In genomic region chr6:43780891-43781571, GRCh38 we compare ENCODE assay signal across 22 cellular contexts.
"Had no signal": no experiment of that assay in that cellular context is flagged by ENCODE, and none has a peak within 500 bp of the region (broad histone marks: within the 10 kb centered on the region; RNA-seq: fewer than 3 reads in every experiment).

No MANE protein-coding gene starts in this region.

- ATAC-seq: activated CD8-positive, alpha-beta T cell treated with anti-CD3 and anti-CD28 coated beads for 36 hours; activated T-helper 17 cell treated with anti-CD3 and anti-CD28 coated beads, Interleukin-2, amount 50 U/mL, for 72 hours; gastroesophageal sphincter; naive thymus-derived CD8-positive, alpha-beta T cell had no signal

- H3K4me3 ChIP-seq: gastroesophageal sphincter, heart right ventricle, transverse colon, uterus had no signal

- H3K9ac ChIP-seq: parathyroid adenoma had no signal

- H3K9me3 ChIP-seq: gastroesophageal sphincter, heart right ventricle, neutrophil, transverse colon, uterus had no signal

- DNase-seq: activated CD4-positive, alpha-beta T cell treated with anti-CD3 and anti-CD28 coated beads, Interleukin-2, amount 10 ng/mL, durations not matched to agents 24 days and 14 days; activated CD8-positive, alpha-beta T cell treated with anti-CD3 and anti-CD28 coated beads for 36 hours; activated naive CD4-positive, alpha-beta T cell; activated naive CD8-positive, alpha-beta T cell treated with anti-CD3 and anti-CD28 coated beads for 36 hours; activated T-cell treated with anti-CD3 and anti-CD28 coated beads, Interleukin-2, amount 50 U/mL, for 1 hour; amniotic stem cell; central memory CD4-positive, alpha-beta T cell; erythroblast; heart right ventricle; immature natural killer cell; kidney glomerular epithelial cell; naive thymus-derived CD8-positive, alpha-beta T cell; stimulated activated CD4-positive, alpha-beta T cell treated with anti-CD3 and anti-CD28 coated beads, Interleukin-12 subunit alpha, Interleukin-12 subunit beta, amount 100 ng/mL, for 4 hours; stimulated activated CD4-positive, alpha-beta T cell treated with anti-CD3 and anti-CD28 coated beads, Interleukin-1b, Interleukin-23, amount 100 ng/mL, for 48 hours; stimulated activated CD8-positive, alpha-beta memory T cell treated with anti-CD3 and anti-CD28 coated beads, Interleukin-4, amount 100 ng/mL, for 48 hours; stimulated activated naive CD4-positive, alpha-beta T cell treated with Interleukin-2 at 50 U/mL for 16 hours; transverse colon; uterus had no signal

- H3K36me3 ChIP-seq: uterus had no signal

- H3K4me1 ChIP-seq: uterus had no signal

- H2AFZ ChIP-seq: parathyroid adenoma had no signal

- H3K4me1 Mint-ChIP-seq: activated naive CD8-positive, alpha-beta T cell treated with anti-CD3 and anti-CD28 coated beads for 36 hours; immature natural killer cell had no signal

- H3K9me3 Mint-ChIP-seq: activated CD4-positive, alpha-beta T cell treated with anti-CD3 and anti-CD28 coated beads, Interleukin-2, amount 10 ng/mL, durations not matched to agents 24 days and 14 days; activated CD8-positive, alpha-beta T cell treated with anti-CD3 and anti-CD28 coated beads for 36 hours; activated naive CD8-positive, alpha-beta T cell treated with anti-CD3 and anti-CD28 coated beads for 36 hours; activated T-helper 17 cell treated with anti-CD3 and anti-CD28 coated beads, Interleukin-2, amount 50 U/mL, for 72 hours; naive thymus-derived CD8-positive, alpha-beta T cell had no signal

- H3K27ac Mint-ChIP-seq: activated CD4-positive, alpha-beta T cell treated with anti-CD3 and anti-CD28 coated beads, Interleukin-2, amount 10 ng/mL, durations not matched to agents 24 days and 14 days; activated CD8-positive, alpha-beta T cell treated with anti-CD3 and anti-CD28 coated beads for 36 hours; activated naive CD8-positive, alpha-beta T cell treated with anti-CD3 and anti-CD28 coated beads for 36 hours; activated T-helper 17 cell treated with anti-CD3 and anti-CD28 coated beads, Interleukin-2, amount 50 U/mL, for 72 hours; immature natural killer cell had no signal

- H3K27me3 Mint-ChIP-seq: activated CD4-positive, alpha-beta T cell treated with anti-CD3 and anti-CD28 coated beads, Interleukin-2, amount 10 ng/mL, durations not matched to agents 24 days and 14 days; activated CD8-positive, alpha-beta T cell treated with anti-CD3 and anti-CD28 coated beads for 36 hours; activated naive CD8-positive, alpha-beta T cell treated with anti-CD3 and anti-CD28 coated beads for 36 hours; activated T-helper 17 cell treated with anti-CD3 and anti-CD28 coated beads, Interleukin-2, amount 50 U/mL, for 72 hours; naive thymus-derived CD8-positive, alpha-beta T cell had no signal

- H3K27me3 ChIP-seq: gastroesophageal sphincter, heart right ventricle, neutrophil, transverse colon, uterus had no signal

- H3K27ac ChIP-seq: neutrophil, transverse colon had no signal

- H3K36me3 Mint-ChIP-seq: naive thymus-derived CD8-positive, alpha-beta T cell had no signal

- H3K4me3 Mint-ChIP-seq: activated CD4-positive, alpha-beta T cell treated with anti-CD3 and anti-CD28 coated beads, Interleukin-2, amount 10 ng/mL, durations not matched to agents 24 days and 14 days; activated CD8-positive, alpha-beta T cell treated with anti-CD3 and anti-CD28 coated beads for 36 hours; activated naive CD8-positive, alpha-beta T cell treated with anti-CD3 and anti-CD28 coated beads for 36 hours; activated T-helper 17 cell treated with anti-CD3 and anti-CD28 coated beads, Interleukin-2, amount 50 U/mL, for 72 hours; immature natural killer cell; naive thymus-derived CD8-positive, alpha-beta T cell had no signal
